26 cellular contexts compared by ENCODE assay signal in the genomic region with DNA sequence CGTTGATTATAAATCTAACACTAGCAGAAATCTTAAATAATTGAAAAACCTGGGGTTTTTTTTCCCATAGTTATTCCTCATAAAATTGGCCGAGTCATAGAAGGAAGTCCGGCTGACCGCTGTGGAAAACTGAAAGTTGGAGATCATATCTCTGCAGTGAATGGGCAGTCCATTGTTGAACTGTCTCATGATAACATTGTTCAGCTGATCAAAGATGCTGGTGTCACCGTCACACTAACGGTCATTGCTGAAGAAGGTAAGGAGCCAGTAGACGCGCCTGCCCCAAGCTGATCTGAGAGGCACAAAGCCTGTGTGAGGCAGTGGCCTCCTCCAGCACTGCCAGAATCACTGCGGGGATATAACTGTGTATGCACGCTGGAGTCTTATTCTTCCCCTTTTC.
DNase-seq lines count a peak whose midpoint lies in the region; ATAC-seq and TF ChIP-seq lines count a peak whose summit lies in the region.
"Had no signal": no experiment of that assay in that cellular context is flagged by ENCODE, and none has a peak within 500 bp of the region (broad histone marks: within the 10 kb centered on the region; RNA-seq: fewer than 3 reads in every experiment).

No MANE protein-coding gene starts in this region.

- H3K36me3 ChIP-seq in SJSA1, result peaks cover 3% of the 10 kb centered on the region; the same call in 1 of the 2 replicates
- H3K36me3 ChIP-seq: prostate gland had no signal

- intact Hi-C loops in dorsolateral prefrontal cortex (cut with DNase I), result no loop called here

- no peak for TF ChIP-seq POLR2A in erythroblast (IDR thresholded peaks at IDR 0.05; ENCODE audit: low read length)

- H3K27me3 ChIP-seq in SJSA1 (replicated peaks), result no peaks in the 10 kb centered on the region
- no peaks in the 10 kb centered on the region for H3K27me3 ChIP-seq in dorsolateral prefrontal cortex
- H3K27me3 ChIP-seq: heart right ventricle, tibial artery had no signal

- ATAC-seq in HG03460 (IDR thresholded peaks at IDR 0.05; ENCODE audit: unreplicated experiment), result no peak
- ATAC-seq: activated naive CD4-positive, alpha-beta T cell treated with anti-CD3 and anti-CD28 coated beads, Interleukin-2, amount 50 U/mL, for 72 hours; activated T-helper 17 cell treated with anti-CD3 and anti-CD28 coated beads, Interleukin-2, amount 50 U/mL, for 72 hours; stimulated activated naive CD8-positive, alpha-beta T cell treated with anti-CD3 and anti-CD28 coated beads, Interleukin-15, amount 100 ng/mL, for 72 hours had no signal

- DNase-seq in Ammon's horn (ENCODE audit: low spot score), result peak; percentile 22
- DNase-seq in SJSA1 (ENCODE audit: low read depth in 1 of 2, low spot score in 2 of 2), result peak in 1 of 2 experiments; percentile 23
- no peak for DNase-seq in dorsolateral prefrontal cortex
- DNase-seq in pons (ENCODE audit: low spot score), result peak; percentile 24
- no peak for DNase-seq in activated CD8-positive, alpha-beta memory T cell treated with anti-CD3 and anti-CD28 coated beads for 24 hours
- DNase-seq in H4 (ENCODE audit: low spot score), result no peak
- no peak for DNase-seq in erythroblast (lab: John Stamatoyannopoulos, UW)
- DNase-seq: ACHN; activated CD4-positive, alpha-beta memory T cell treated with anti-CD3 and anti-CD28 coated beads for 36 hours; activated CD8-positive, alpha-beta memory T cell treated with anti-CD3 and anti-CD28 coated beads, Interleukin-2, amount 50 U/mL, for 48 hours; H7; heart right ventricle; NCI-H1092; NCI-H1930; NCI-H69; SIG-M5; stimulated activated CD4-positive, alpha-beta T cell treated with anti-CD3 and anti-CD28 coated beads, Interleukin-1b, Interleukin-23, amount 100 ng/mL, for 48 hours; stimulated activated CD8-positive, alpha-beta memory T cell treated with anti-CD3 and anti-CD28 coated beads, Interleukin-4, amount 100 ng/mL, for 48 hours; stimulated activated naive CD8-positive, alpha-beta T cell treated with anti-CD3 and anti-CD28 coated beads, Interleukin-15, amount 100 ng/mL, for 72 hours; tibial artery had no signal

- peaks cover 20% of the 10 kb centered on the region for H3K4me1 ChIP-seq in SJSA1 (replicated peaks)
- H3K4me1 ChIP-seq: prostate gland, tibial artery had no signal

- H3K4me3 ChIP-seq in SJSA1 (no peak overlapping the region), dorsolateral prefrontal cortex (peak overlapping the region in 16 of 59 donors; percentile 1 to 43 (median 14))
- H3K4me3 ChIP-seq: heart right ventricle, lung, prostate gland, smooth muscle cell, tibial artery had no signal

- no peak for TF ChIP-seq CTCF in dorsolateral prefrontal cortex (IDR thresholded peaks at IDR 0.05 in 54 of 56, conservative IDR thresholded peaks at IDR 0.05 in 2 of 56; ENCODE audit: low read depth in 1 of 56, partially characterized antibody in 56 of 56)

- no peaks in the 10 kb centered on the region for H3K9me3 ChIP-seq in SJSA1 (replicated peaks)
- H3K9me3 ChIP-seq: heart right ventricle, prostate gland, tibial artery had no signal

- peak overlapping the region; percentile 31 for H3K27ac ChIP-seq in SJSA1
- peak overlapping the region in 53 of 59 donors; percentile 3 to 84 (median 64) for H3K27ac ChIP-seq in dorsolateral prefrontal cortex
- H3K27ac ChIP-seq: heart right ventricle, prostate gland, tibial artery had no signal

Comparison
In these comparisons a context has a peak if more than half of its experiments do, and no peak if none do; other contexts are left out.
1. DNase-seq: peak in Ammon's horn (single experiment) and pons (single experiment); none in dorsolateral prefrontal cortex (0 of 10), activated CD8-positive, alpha-beta memory T cell treated with anti-CD3 and anti-CD28 coated beads for 24 hours (single experiment), H4 (single experiment) and erythroblast (0 of 2).